In genomic region chr1:248944134-248945002, GRCh38 we compare ENCODE assay signal across 7 cellular contexts. TPM values are rescaled to one million over a fixed set of nuclear protein-coding genes. Genes with fewer than 3 reads are reported as not detected.
DNase-seq lines count a peak whose midpoint lies in the region; ATAC-seq and TF ChIP-seq lines count a peak whose summit lies in the region.
"Not testable (repeated sequence)": the region's sequence is repeated elsewhere in the genome, so short reads cannot be mapped to it uniquely, and the experiment has no call there.

No MANE protein-coding gene starts in this region.

- peak; percentile 76 for ATAC-seq in activated CD8-positive, alpha-beta T cell treated with anti-CD3 and anti-CD28 coated beads for 36 hours
- peak; percentile 69 for ATAC-seq in body of pancreas
- peak; percentile 61 for ATAC-seq in mucosa of descending colon
- ATAC-seq in stimulated activated naive CD8-positive, alpha-beta T cell treated with anti-CD3 and anti-CD28 coated beads, Interleukin-15, amount 100 ng/mL, for 72 hours, result peak; percentile 48

- H3K4me3 ChIP-seq in Caco-2 (ENCODE audit: low read depth, low read length), result peak overlapping the region; percentile 22
- H3K4me3 ChIP-seq in LNCaP clone FGC (ENCODE audit: low read depth, low read length); body of pancreas; mucosa of descending colon: not testable (repeated sequence)

- not testable (repeated sequence) for H3K27ac Mint-ChIP-seq in Caco-2 (ENCODE audit: unreplicated experiment); activated CD8-positive, alpha-beta T cell treated with anti-CD3 and anti-CD28 coated beads for 36 hours; glutamatergic neuron (ENCODE audit: unreplicated experiment); stimulated activated naive CD8-positive, alpha-beta T cell treated with anti-CD3 and anti-CD28 coated beads, Interleukin-15, amount 100 ng/mL, for 72 hours

- not testable (repeated sequence) for H3K4me1 Mint-ChIP-seq in Caco-2 (ENCODE audit: low read depth, unreplicated experiment); activated CD8-positive, alpha-beta T cell treated with anti-CD3 and anti-CD28 coated beads for 36 hours (ENCODE audit: low read depth); glutamatergic neuron (ENCODE audit: low read depth, unreplicated experiment); stimulated activated naive CD8-positive, alpha-beta T cell treated with anti-CD3 and anti-CD28 coated beads, Interleukin-15, amount 100 ng/mL, for 72 hours

- intact Hi-C loops in Caco-2 (cut with micrococcal nuclease; ENCODE audit: unreplicated experiment); activated CD8-positive, alpha-beta T cell treated with anti-CD3 and anti-CD28 coated beads for 36 hours (cut with micrococcal nuclease); body of pancreas (cut with DNase I); mucosa of descending colon (cut with DNase I, micrococcal nuclease): not testable (repeated sequence)

- POLR2A ChIA-PET in Caco-2 (lab: Charles Lee); activated CD8-positive, alpha-beta T cell treated with anti-CD3 and anti-CD28 coated beads for 36 hours (lab: Charles Lee): not testable (repeated sequence)

- TF ChIP-seq POLR2A in body of pancreas (IDR thresholded peaks at IDR 0.05), result not testable (repeated sequence)

- H3K27me3 ChIP-seq in Caco-2 (replicated peaks; ENCODE audit: control insufficient read depth, insufficient read depth, low read length); body of pancreas: not testable (repeated sequence)

- 51 to 54% methylated on average over 8 to 10 of the region's 78 CpGs for WGBS in body of pancreas, 2 donors

- H3K9me3 Mint-ChIP-seq in Caco-2 (ENCODE audit: unreplicated experiment); activated CD8-positive, alpha-beta T cell treated with anti-CD3 and anti-CD28 coated beads for 36 hours; glutamatergic neuron (ENCODE audit: unreplicated experiment); stimulated activated naive CD8-positive, alpha-beta T cell treated with anti-CD3 and anti-CD28 coated beads, Interleukin-15, amount 100 ng/mL, for 72 hours: not testable (repeated sequence)

- BruUV-seq in Caco-2 (replicated peaks; lab: Mats Ljungman, UMichigan), result not testable (repeated sequence)

- not testable (repeated sequence) for H3K36me3 Mint-ChIP-seq in Caco-2 (ENCODE audit: insufficient read depth, unreplicated experiment); activated CD8-positive, alpha-beta T cell treated with anti-CD3 and anti-CD28 coated beads for 36 hours (ENCODE audit: low read depth); glutamatergic neuron (ENCODE audit: unreplicated experiment)

- not testable (repeated sequence) for H3K9me3 ChIP-seq in Caco-2, body of pancreas, mucosa of descending colon

- TF ChIP-seq CTCF in Caco-2 (IDR thresholded peaks at IDR 0.05; ENCODE audit: insufficient read depth in 1 of 2, low read depth in 1 of 2, low read length in 1 of 2, severe bottlenecking in 1 of 2, unreplicated experiment in 1 of 2) (peak in 1 of 2 experiments; percentile 21), LNCaP clone FGC (IDR thresholded peaks at IDR 0.05; ENCODE audit: control insufficient read depth, extremely low read depth, insufficient read depth) (peak; percentile 12; the same call in 1 of the 2 replicates), glutamatergic neuron (IDR thresholded peaks at IDR 0.05; ENCODE audit: partially characterized antibody, unreplicated experiment) (peak; percentile 21)
- TF ChIP-seq CTCF in activated CD8-positive, alpha-beta T cell treated with anti-CD3 and anti-CD28 coated beads for 36 hours (IDR thresholded peaks at IDR 0.05); body of pancreas (IDR thresholded peaks at IDR 0.05); mucosa of descending colon (IDR thresholded peaks at IDR 0.05): not testable (repeated sequence)

- H3K27me3 Mint-ChIP-seq in Caco-2 (ENCODE audit: insufficient read depth, unreplicated experiment); activated CD8-positive, alpha-beta T cell treated with anti-CD3 and anti-CD28 coated beads for 36 hours; glutamatergic neuron (ENCODE audit: unreplicated experiment); stimulated activated naive CD8-positive, alpha-beta T cell treated with anti-CD3 and anti-CD28 coated beads, Interleukin-15, amount 100 ng/mL, for 72 hours: not testable (repeated sequence)

- DNase-seq in Caco-2, result peak in 1 of 2 experiments; percentile 33
- DNase-seq in LNCaP clone FGC (ENCODE audit: low read depth); glutamatergic neuron: not testable (repeated sequence)
- peak; percentile 16 for DNase-seq in activated CD8-positive, alpha-beta T cell treated with anti-CD3 and anti-CD28 coated beads for 36 hours
- peak in 2 of 4 donors; percentile 38 to 60 for DNase-seq in body of pancreas
- peak in 1 of 3 donors; percentile 63 for DNase-seq in mucosa of descending colon
- DNase-seq in stimulated activated naive CD8-positive, alpha-beta T cell treated with anti-CD3 and anti-CD28 coated beads, Interleukin-15, amount 100 ng/mL, for 72 hours, result peak in 1 of 2 donors; percentile 56

- CTCF ChIA-PET in Caco-2 (lab: Charles Lee); activated CD8-positive, alpha-beta T cell treated with anti-CD3 and anti-CD28 coated beads for 36 hours (lab: Charles Lee): not testable (repeated sequence)

- not testable (repeated sequence) for H3K27ac ChIP-seq in body of pancreas

- H3K4me1 ChIP-seq in Caco-2; body of pancreas; mucosa of descending colon (ENCODE audit: low read depth): not testable (repeated sequence)

- not testable (repeated sequence) for H3K36me3 ChIP-seq in Caco-2 (ENCODE audit: control insufficient read depth, insufficient read depth, low read length); body of pancreas (replicated peaks in 1 of 2; ENCODE audit: insufficient read depth in 1 of 2, low read depth in 2 of 2); mucosa of descending colon (ENCODE audit: low read depth)

- H3K4me3 Mint-ChIP-seq in Caco-2 (ENCODE audit: unreplicated experiment); activated CD8-positive, alpha-beta T cell treated with anti-CD3 and anti-CD28 coated beads for 36 hours; glutamatergic neuron (ENCODE audit: unreplicated experiment); stimulated activated naive CD8-positive, alpha-beta T cell treated with anti-CD3 and anti-CD28 coated beads, Interleukin-15, amount 100 ng/mL, for 72 hours: not testable (repeated sequence)

RNA-seq across cellular contexts. Expression of gene PGBD2, which starts 38.3 kb away (rescaled TPM):
- total RNA-seq in Caco-2 (2022) (6.7 and 7.0 TPM in 2 replicates), body of pancreas (1 to 10 TPM; 6.3 to 7.5 TPM), glutamatergic neuron (ENCODE audit: unreplicated experiment) (11.5 TPM), mucosa of descending colon (10 to 100 TPM in 2 of 3 donors, 1 to 10 TPM in 1; 6.6 to 11.7 (median 10.9) TPM)
- 1 to 10 TPM; 3.2 to 3.4 TPM for total RNA-seq in activated CD8-positive, alpha-beta T cell treated with anti-CD3 and anti-CD28 coated beads for 36 hours
